ENCODE assay signal across 24 cellular contexts in the genomic region with DNA sequence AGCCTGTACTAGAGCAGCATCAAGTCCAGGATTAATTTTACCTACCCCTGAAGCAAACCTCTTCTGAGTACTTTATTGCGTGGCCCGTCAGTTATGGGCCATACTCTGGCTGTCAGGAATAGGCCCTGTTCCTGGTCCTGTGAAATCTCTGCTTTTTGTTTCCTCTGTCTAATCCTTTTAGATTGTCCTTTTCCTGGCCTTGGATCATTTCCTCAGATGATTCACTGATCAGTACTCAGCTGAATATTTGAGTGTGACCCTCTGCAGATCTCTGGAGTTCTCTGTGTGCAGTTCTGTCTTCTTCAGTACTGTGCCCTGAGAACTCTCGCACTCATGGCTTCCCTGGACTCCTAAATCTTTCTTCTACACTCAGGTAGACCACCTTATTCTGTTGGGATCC.
DNase-seq lines count a peak whose midpoint lies in the region; ATAC-seq, FAIRE-seq and TF ChIP-seq lines count a peak whose summit lies in the region.
"Had no signal": no experiment of that assay in that cellular context is flagged by ENCODE, and none has a peak within 500 bp of the region (broad histone marks: within the 10 kb centered on the region; RNA-seq: fewer than 3 reads in every experiment).

No MANE protein-coding gene starts in this region.

- FAIRE-seq in D721Med (lab: Jason Lieb, UNC) = no peak
- FAIRE-seq: colon had no signal

- H3K9me3 Mint-ChIP-seq in naive thymus-derived CD8-positive, alpha-beta T cell = no peaks in the 10 kb centered on the region
- H3K9me3 Mint-ChIP-seq: GM23338, nephron had no signal

- TF ChIP-seq CTCF in D721Med (IDR thresholded peaks at IDR 0.05; ENCODE audit: insufficient read depth, missing control alignments) = no peak

- WGBS in mesodermal cell (ENCODE audit: insufficient coverage in 2 of 2), 2 experiments = 100% methylated on average over 3 of the region's 3 CpGs

- peak overlapping the region; percentile 5 for H3K27ac ChIP-seq in mesodermal cell (ENCODE audit: low read depth, low read length, severe bottlenecking)
- H3K27ac ChIP-seq: KMS-11, prostate gland, SK-N-MC, upper lobe of right lung had no signal

- H3K4me1 ChIP-seq in mesodermal cell (ENCODE audit: control insufficient read depth, insufficient read depth, low read length, poor library complexity, severe bottlenecking) = peaks cover 11% of the 10 kb centered on the region
- H3K4me1 ChIP-seq: prostate gland, upper lobe of right lung had no signal

- ATAC-seq in naive thymus-derived CD8-positive, alpha-beta T cell = no peak
- ATAC-seq: GM23338; stimulated activated naive CD8-positive, alpha-beta T cell treated with anti-CD3 and anti-CD28 coated beads, Interleukin-15, Interleukin-2, amounts not matched to agents 100 U/mL and 50 U/mL, for 24 hours; upper lobe of right lung had no signal

- H3K4me3 ChIP-seq in mesodermal cell (ENCODE audit: extremely low read depth, insufficient read depth, low read length, poor library complexity, severe bottlenecking) = no peak overlapping the region
- H3K4me3 ChIP-seq: GM23338, prostate gland, SK-N-MC, upper lobe of right lung had no signal

- no peak overlapping the region for H3K4me3 Mint-ChIP-seq in naive thymus-derived CD8-positive, alpha-beta T cell
- H3K4me3 Mint-ChIP-seq: GM23338, nephron had no signal

- no peak for TF ChIP-seq POLR2A in erythroblast (IDR thresholded peaks at IDR 0.05; ENCODE audit: low read length)

- peaks cover 0 to 8% (median 0%) of the 10 kb centered on the region in 3 donors for H3K36me3 Mint-ChIP-seq in naive thymus-derived CD8-positive, alpha-beta T cell

- POLR2A ChIA-PET in naive thymus-derived CD8-positive, alpha-beta T cell (lab: Charles Lee) = no interaction called here

- no peaks in the 10 kb centered on the region for H3K9me3 ChIP-seq in mesodermal cell (ENCODE audit: control insufficient read depth, low read length)
- H3K9me3 ChIP-seq: prostate gland, upper lobe of right lung had no signal

- no peaks in the 10 kb centered on the region for H3K36me3 ChIP-seq in mesodermal cell (ENCODE audit: control insufficient read depth, insufficient read depth, low read length)
- H3K36me3 ChIP-seq: prostate gland, upper lobe of right lung had no signal

- H3K4me1 Mint-ChIP-seq in naive thymus-derived CD8-positive, alpha-beta T cell = peaks cover 0 to 21% (median 4%) of the 10 kb centered on the region in 4 donors

- no peaks in the 10 kb centered on the region for H3K27me3 Mint-ChIP-seq in naive thymus-derived CD8-positive, alpha-beta T cell

- peak; percentile 49 for DNase-seq in AG08395 (ENCODE audit: low spot score)
- peak; percentile 51 for DNase-seq in HT1080 (ENCODE audit: low read depth)
- peak; percentile 6 to 74 for DNase-seq in dermis microvascular lymphatic vessel endothelial cell (ENCODE audit: low read depth in 2 of 2)
- DNase-seq in erythroblast (lab: John Stamatoyannopoulos, UW) = no peak
- no peak for DNase-seq in D721Med (ENCODE audit: insufficient read length, low spot score)
- DNase-seq in NCI-H524 (lab: John Stamatoyannopoulos, UW) = no peak
- DNase-seq in naive thymus-derived CD8-positive, alpha-beta T cell = no peak
- DNase-seq: activated effector memory CD4-positive, alpha-beta T cell treated with anti-CD3 and anti-CD28 coated beads, Interleukin-2, amount 50 U/mL, for 16 hours; amygdala; COR-L47; GF-D8; glutamatergic neuron; NCI-H1092; NCI-H2107; NCI-H69; stimulated activated naive CD8-positive, alpha-beta T cell treated with anti-CD3 and anti-CD28 coated beads, Interleukin-15, Interleukin-2, amounts not matched to agents 100 U/mL and 50 U/mL, for 24 hours; upper lobe of right lung had no signal

- H3K27ac Mint-ChIP-seq in naive thymus-derived CD8-positive, alpha-beta T cell = no peak overlapping the region
- H3K27ac Mint-ChIP-seq: GM23338, nephron had no signal

Comparison
In these comparisons a context has a peak if more than half of its experiments do, and no peak if none do; other contexts are left out.
1. DNase-seq: peak in AG08395 (single experiment), HT1080 (single experiment) and dermis microvascular lymphatic vessel endothelial cell (2 of 2); none in erythroblast (0 of 2), D721Med (single experiment), NCI-H524 (0 of 2) and naive thymus-derived CD8-positive, alpha-beta T cell (0 of 10).